ENCODE assay signal across 9 cellular contexts in the genomic region with DNA sequence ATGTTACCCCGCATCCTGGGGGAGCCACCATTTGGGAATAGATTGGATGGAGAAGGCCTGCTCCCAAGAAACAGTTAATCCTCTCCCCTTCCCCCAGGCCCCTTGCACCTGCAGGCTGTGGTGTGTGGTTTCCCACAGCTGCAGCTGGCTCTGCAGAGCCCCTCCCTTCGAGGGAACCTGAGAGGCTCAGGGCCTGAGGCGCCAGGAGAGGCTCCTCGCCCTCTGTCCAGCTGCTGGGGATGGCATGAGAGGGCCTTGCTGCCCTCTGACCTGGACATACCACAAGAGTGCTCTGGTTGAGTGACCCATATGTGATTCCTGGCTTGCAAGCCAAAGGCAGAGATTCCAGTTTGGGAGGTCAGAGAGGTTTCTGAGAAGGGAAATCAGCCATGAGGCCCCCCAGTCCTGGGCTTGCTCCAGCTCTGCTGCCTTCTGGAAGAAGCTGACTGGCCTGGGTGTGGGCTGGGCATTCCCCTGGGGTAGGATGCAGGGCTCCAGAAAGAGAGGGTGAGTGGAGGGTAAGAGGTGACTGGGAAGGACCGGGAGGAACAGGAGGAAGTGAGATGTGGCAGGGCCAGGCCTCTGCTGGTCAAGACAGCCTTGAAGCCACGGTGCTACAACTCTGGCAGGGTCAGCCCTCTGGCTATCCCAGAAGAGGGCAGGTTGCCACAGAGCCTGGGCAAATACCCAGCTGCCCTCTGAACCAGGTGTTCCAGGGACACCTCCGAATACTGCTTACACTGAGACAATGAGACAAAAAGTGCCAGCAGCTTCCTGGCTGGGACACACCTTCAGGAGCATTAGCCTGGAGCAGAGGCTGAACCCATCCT. TPM values are rescaled to one million over a fixed set of nuclear protein-coding genes. Genes with fewer than 3 reads are reported as not detected.
DNase-seq lines count a peak whose midpoint lies in the region; ATAC-seq and TF ChIP-seq lines count a peak whose summit lies in the region.
"Had no signal": no experiment of that assay in that cellular context is flagged by ENCODE, and none has a peak within 500 bp of the region (broad histone marks: within the 10 kb centered on the region; RNA-seq: fewer than 3 reads in every experiment).

No MANE protein-coding gene starts in this region.

- peak; percentile 77 for DNase-seq in NK-92 treated with Interleukin-12 subunit alpha and Interleukin-12 subunit beta, amount 100 ng/mL, for 24 hours (lab: John Stamatoyannopoulos, UW)
- DNase-seq in NK-92 (lab: John Stamatoyannopoulos, UW; ENCODE audit: unreplicated experiment) (no peak), IMR-90 (peak; percentile 82), right cardiac atrium (peak in 1 of 3 donors; percentile 43), type B pancreatic cell (ENCODE audit: extremely low spot score, unreplicated experiment) (peak; percentile 51), medulla oblongata (ENCODE audit: extremely low spot score) (no peak)
- no peak for DNase-seq in T-helper 2 cell treated with Interferon-gamma antibody and Interleukin-4, amounts not matched to agents 5 μg/mL and 100 μg/mL, for 36 hours (ENCODE audit: low spot score)

- H3K23ac ChIP-seq in IMR-90 (ENCODE audit: low read depth, low read length), result peak overlapping the region; percentile 8; the same call in 1 of the 2 replicates

- ATAC-seq in GM21526 (IDR thresholded peaks at IDR 0.05; ENCODE audit: low FRiP score, unreplicated experiment) (peak; percentile 60), IMR-90 (ENCODE audit: low read depth) (peak; percentile 74), right cardiac atrium (peak; percentile 3 to 4)

- TF ChIP-seq CTCF in IMR-90 (conservative IDR thresholded peaks at IDR 0.05; ENCODE audit: low read depth, low read length) (no peak), type B pancreatic cell (conservative IDR thresholded peaks at IDR 0.05) (no peak)

- H3K4me1 ChIP-seq in IMR-90 (ENCODE audit: control insufficient read depth, insufficient read depth, low read length), result peaks cover 20% of the 10 kb centered on the region
- no peaks in the 10 kb centered on the region for H3K4me1 ChIP-seq in right cardiac atrium (ENCODE audit: control insufficient read depth, insufficient read depth, low read length)

- CTCF ChIA-PET in IMR-90 (lab: Yijun Ruan, JAX), result interaction anchor here (0.6 to 2.0 kb wide), 2 partner anchors 10 to 836 kb away, joined by 3 to 5 read pairs; no protein-coding TSS in a partner anchor

- H4K5ac ChIP-seq in IMR-90 (ENCODE audit: low read depth, low read length), result peak overlapping the region; percentile 56; the same call in 1 of the 2 replicates

- no TSS peak for BruUV-seq in IMR-90 (replicated peaks; lab: Mats Ljungman, UMichigan)

- peak overlapping the region; percentile 76 for H3K14ac ChIP-seq in IMR-90 (replicated peaks; ENCODE audit: low read depth, low read length)

- H3K4me1 Mint-ChIP-seq in T-helper 2 cell treated with Interferon-gamma antibody and Interleukin-4, amounts not matched to agents 5 μg/mL and 100 μg/mL, for 36 hours (ENCODE audit: low read depth), result peaks cover 52% of the 10 kb centered on the region
- peaks cover 51% of the 10 kb centered on the region for H3K4me1 Mint-ChIP-seq in type B pancreatic cell (ENCODE audit: unreplicated experiment)

- peak overlapping the region; percentile 58 for H2BK120ac ChIP-seq in IMR-90 (ENCODE audit: low read depth, low read length)

- no peaks in the 10 kb centered on the region for H3K36me3 ChIP-seq in IMR-90 (ENCODE audit: control insufficient read depth, insufficient read depth, low read length)
- H3K36me3 ChIP-seq: ascending aorta had no signal

- no peak overlapping the region for H3K56ac ChIP-seq in IMR-90 (ENCODE audit: extremely low read depth, insufficient read depth, low read length)

- peak overlapping the region; percentile 35 for H2AFZ ChIP-seq in IMR-90 (replicated peaks; ENCODE audit: low read length, poor library complexity)

- H3K4me3 Mint-ChIP-seq in T-helper 2 cell treated with Interferon-gamma antibody and Interleukin-4, amounts not matched to agents 5 μg/mL and 100 μg/mL, for 36 hours, result peak overlapping the region; percentile 76
- peak overlapping the region; percentile 28 for H3K4me3 Mint-ChIP-seq in type B pancreatic cell

- intact Hi-C loops in IMR-90 (cut with micrococcal nuclease), result no loop called here
- intact Hi-C loops in right cardiac atrium (cut with DNase I), result loop anchor here in 2 of 4 donors (10.0 kb wide), 2 partner anchors 110 to 160 kb away; partner anchors contain the start of gene BUB1B (in 1 of the 2)

- WGBS in IMR-90 (ENCODE audit: extremely low coverage in 2 of 2, insufficient read length in 1 of 2), 2 experiments, result 75% methylated on average over 2 of the region's 7 CpGs; no CpG with 5 or more reads in 1 of the 2 experiments
- whole genome bisulfite sequencing in right cardiac atrium, result 65% methylated on average over 7 of the region's 7 CpGs

- peaks cover 37% of the 10 kb centered on the region for H3K9me1 ChIP-seq in IMR-90 (ENCODE audit: insufficient read depth, low read length)

- H3K27ac ChIP-seq in IMR-90 (ENCODE audit: insufficient read depth, low read length), result no peak overlapping the region
- no peak overlapping the region for H3K27ac ChIP-seq in right cardiac atrium (ENCODE audit: low read length)
- H3K27ac ChIP-seq: ascending aorta had no signal

- H3K9me3 ChIP-seq in IMR-90 (ENCODE audit: control insufficient read depth, insufficient read depth, low read length) (no peaks in the 10 kb centered on the region), right cardiac atrium (ENCODE audit: control insufficient read depth, low read length) (no peaks in the 10 kb centered on the region)
- H3K9me3 ChIP-seq: ascending aorta had no signal

- H4K20me1 ChIP-seq in IMR-90 (ENCODE audit: insufficient read depth, low read length), result no peaks in the 10 kb centered on the region

- peak overlapping the region; percentile 52 for H4K91ac ChIP-seq in IMR-90 (ENCODE audit: insufficient read depth, low read depth, low read length)

- no peaks in the 10 kb centered on the region for H3K27me3 Mint-ChIP-seq in T-helper 2 cell treated with Interferon-gamma antibody and Interleukin-4, amounts not matched to agents 5 μg/mL and 100 μg/mL, for 36 hours (ENCODE audit: low read depth)
- no peaks in the 10 kb centered on the region for H3K27me3 Mint-ChIP-seq in type B pancreatic cell

- peak overlapping the region; percentile 80 for H3K4ac ChIP-seq in IMR-90 (ENCODE audit: low read depth, low read length)

- peak overlapping the region; percentile 77 for H2AK9ac ChIP-seq in IMR-90 (replicated peaks; ENCODE audit: low read depth, low read length, poor library complexity)

- no peaks in the 10 kb centered on the region for H3K27me3 ChIP-seq in IMR-90 (ENCODE audit: control insufficient read depth, insufficient read depth, low read length)
- H3K27me3 ChIP-seq in right cardiac atrium (ENCODE audit: control insufficient read depth, insufficient read depth), result no peaks in the 10 kb centered on the region
- H3K27me3 ChIP-seq: ascending aorta had no signal

- H2BK15ac ChIP-seq in IMR-90 (ENCODE audit: low read depth, low read length), result no peak overlapping the region; the same call in 2 of the 3 replicates

- H2BK20ac ChIP-seq in IMR-90 (ENCODE audit: low read depth, low read length), result peak overlapping the region; percentile 69

- H3K36me3 Mint-ChIP-seq in T-helper 2 cell treated with Interferon-gamma antibody and Interleukin-4, amounts not matched to agents 5 μg/mL and 100 μg/mL, for 36 hours (ENCODE audit: low read depth), result peaks cover 5% of the 10 kb centered on the region
- no peaks in the 10 kb centered on the region for H3K36me3 Mint-ChIP-seq in type B pancreatic cell

- POLR2A ChIA-PET in IMR-90 (lab: Charles Lee; ENCODE audit: unreplicated experiment), result no interaction called here

- TF ChIP-seq POLR2A in IMR-90 (IDR thresholded peaks at IDR 0.05; ENCODE audit: low read depth, low read length), result no peak

- H2AK5ac ChIP-seq in IMR-90 (ENCODE audit: low read depth, low read length), result peak overlapping the region; percentile 91

- dilution Hi-C loops in IMR-90 (cut with HindIII; ENCODE audit: low sequenced_read_pairs, unreplicated experiment), result no loop called here

- peak overlapping the region in 1 of 2 experiments; percentile 7; a peak in 1 of 4 replicates for H4K8ac ChIP-seq in IMR-90 (ENCODE audit: low read depth in 2 of 2, low read length in 2 of 2)

- peak overlapping the region; percentile 76 for H3K27ac Mint-ChIP-seq in T-helper 2 cell treated with Interferon-gamma antibody and Interleukin-4, amounts not matched to agents 5 μg/mL and 100 μg/mL, for 36 hours
- H3K27ac Mint-ChIP-seq in type B pancreatic cell, result peak overlapping the region; percentile 49

- no peak overlapping the region for H2BK5ac ChIP-seq in IMR-90 (ENCODE audit: low read depth, low read length, poor library complexity, severe bottlenecking)

- TF ChIP-seq RAD21 in IMR-90 (IDR thresholded peaks at IDR 0.05; ENCODE audit: low read length), result no peak

- H3K9ac ChIP-seq in IMR-90 (ENCODE audit: low read depth, low read length), result no peak overlapping the region

- H3K79me1 ChIP-seq in IMR-90 (ENCODE audit: low read depth in 1 of 2, low read length in 2 of 2), result peaks cover 0 to 10% of the 10 kb centered on the region in 2 experiments; a peak in 1 of 4 replicates

- peak overlapping the region; percentile 54 for H3K18ac ChIP-seq in IMR-90 (ENCODE audit: low read depth, low read length)

- H3K9me3 Mint-ChIP-seq in T-helper 2 cell treated with Interferon-gamma antibody and Interleukin-4, amounts not matched to agents 5 μg/mL and 100 μg/mL, for 36 hours, result no peaks in the 10 kb centered on the region
- H3K9me3 Mint-ChIP-seq in type B pancreatic cell, result no peaks in the 10 kb centered on the region

- H3K4me3 ChIP-seq in IMR-90 (ENCODE audit: insufficient read depth, low read depth, low read length), result no peak overlapping the region
- no peak overlapping the region for H3K4me3 ChIP-seq in right cardiac atrium (ENCODE audit: low read length)
- H3K4me3 ChIP-seq: ascending aorta had no signal

- no peak overlapping the region for H3K4me2 ChIP-seq in IMR-90 (ENCODE audit: low read depth, low read length)

- in situ Hi-C loops in IMR-90 (cut with MboI; ENCODE audit: low sequenced_read_pairs), result no loop called here

TF ChIP-seq in IMR-90, 13 proteins besides CTCF, POLR2A, EP300 and RAD21 (continues in another document):
- TF ChIP-seq FOS (IDR thresholded peaks at IDR 0.05; ENCODE audit: low read depth, low read length) (no peak), RCOR1 (IDR thresholded peaks at IDR 0.05; ENCODE audit: insufficient replicate concordance, low read length) (peak; percentile 56)

RNA-seq across cellular contexts. Expression of gene SRP14, which starts 16.0 kb away (rescaled TPM):
- 106 and 205 TPM in 2 replicates for total RNA-seq in IMR-90 (2012; rRNA removed)
- polyA plus RNA-seq in IMR-90 (2012; rRNA removed), result 295 and 296 TPM in 2 replicates
- polyA plus RNA-seq in IMR-90 (2012; cell fraction: cytosol; rRNA removed), result 198 and 487 TPM in 2 replicates
- 41.4 and 203 TPM in 2 replicates for polyA plus RNA-seq in IMR-90 (2012; cell fraction: nucleus; rRNA removed; ENCODE audit: low replicate concordance)
- 100 to 1,000 TPM; 184 to 229 (median 210) TPM for total RNA-seq in right cardiac atrium
- 574 TPM for polyA plus RNA-seq in right cardiac atrium
- total RNA-seq in type B pancreatic cell (ENCODE audit: low replicate concordance), result 176 and 235 TPM in 2 replicates

RNA-seq across cellular contexts. Expression of gene BMF, which starts 53.7 kb away (rescaled TPM):
- 1.7 and 2.9 TPM in 2 replicates for total RNA-seq in IMR-90 (2012; rRNA removed)
- 2.4 and 2.8 TPM in 2 replicates for polyA plus RNA-seq in IMR-90 (2012; rRNA removed)
- polyA plus RNA-seq in IMR-90 (2012; cell fraction: cytosol; rRNA removed), result 0.80 and 1.8 TPM in 2 replicates
- 6.6 and 11.7 TPM in 2 replicates for polyA plus RNA-seq in IMR-90 (2012; cell fraction: nucleus; rRNA removed; ENCODE audit: low replicate concordance)
- total RNA-seq in right cardiac atrium, result 1 to 10 TPM; 3.0 to 9.9 (median 8.5) TPM
- 2.9 TPM for polyA plus RNA-seq in right cardiac atrium
- total RNA-seq in type B pancreatic cell (ENCODE audit: low replicate concordance), result 60.9 and 112 TPM in 2 replicates

Comparison
In these comparisons a context has a peak if more than half of its experiments do, and no peak if none do; other contexts are left out.
1. DNase-seq: peak in NK-92 treated with Interleukin-12 subunit alpha and Interleukin-12 subunit beta, amount 100 ng/mL, for 24 hours (single experiment), IMR-90 (single experiment) and type B pancreatic cell (single experiment); none in NK-92 (single experiment), T-helper 2 cell treated with Interferon-gamma antibody and Interleukin-4, amounts not matched to agents 5 μg/mL and 100 μg/mL, for 36 hours (single experiment) and medulla oblongata (single experiment).
2. ATAC-seq: peak in every context shown above with its lines; median percentile 74 in IMR-90; 60 in GM21526; 4 in right cardiac atrium.